ENCODE assay signal across 1 cellular context in genomic region chr15:44443515-44443914, GRCh38.
TF ChIP-seq lines count a peak whose summit lies in the region.

No MANE protein-coding gene starts in this region.

TF ChIP-seq in GM23338, 12 proteins besides CTCF, POLR2A, EP300 and RAD21:
- TF ChIP-seq, protein P1, sequence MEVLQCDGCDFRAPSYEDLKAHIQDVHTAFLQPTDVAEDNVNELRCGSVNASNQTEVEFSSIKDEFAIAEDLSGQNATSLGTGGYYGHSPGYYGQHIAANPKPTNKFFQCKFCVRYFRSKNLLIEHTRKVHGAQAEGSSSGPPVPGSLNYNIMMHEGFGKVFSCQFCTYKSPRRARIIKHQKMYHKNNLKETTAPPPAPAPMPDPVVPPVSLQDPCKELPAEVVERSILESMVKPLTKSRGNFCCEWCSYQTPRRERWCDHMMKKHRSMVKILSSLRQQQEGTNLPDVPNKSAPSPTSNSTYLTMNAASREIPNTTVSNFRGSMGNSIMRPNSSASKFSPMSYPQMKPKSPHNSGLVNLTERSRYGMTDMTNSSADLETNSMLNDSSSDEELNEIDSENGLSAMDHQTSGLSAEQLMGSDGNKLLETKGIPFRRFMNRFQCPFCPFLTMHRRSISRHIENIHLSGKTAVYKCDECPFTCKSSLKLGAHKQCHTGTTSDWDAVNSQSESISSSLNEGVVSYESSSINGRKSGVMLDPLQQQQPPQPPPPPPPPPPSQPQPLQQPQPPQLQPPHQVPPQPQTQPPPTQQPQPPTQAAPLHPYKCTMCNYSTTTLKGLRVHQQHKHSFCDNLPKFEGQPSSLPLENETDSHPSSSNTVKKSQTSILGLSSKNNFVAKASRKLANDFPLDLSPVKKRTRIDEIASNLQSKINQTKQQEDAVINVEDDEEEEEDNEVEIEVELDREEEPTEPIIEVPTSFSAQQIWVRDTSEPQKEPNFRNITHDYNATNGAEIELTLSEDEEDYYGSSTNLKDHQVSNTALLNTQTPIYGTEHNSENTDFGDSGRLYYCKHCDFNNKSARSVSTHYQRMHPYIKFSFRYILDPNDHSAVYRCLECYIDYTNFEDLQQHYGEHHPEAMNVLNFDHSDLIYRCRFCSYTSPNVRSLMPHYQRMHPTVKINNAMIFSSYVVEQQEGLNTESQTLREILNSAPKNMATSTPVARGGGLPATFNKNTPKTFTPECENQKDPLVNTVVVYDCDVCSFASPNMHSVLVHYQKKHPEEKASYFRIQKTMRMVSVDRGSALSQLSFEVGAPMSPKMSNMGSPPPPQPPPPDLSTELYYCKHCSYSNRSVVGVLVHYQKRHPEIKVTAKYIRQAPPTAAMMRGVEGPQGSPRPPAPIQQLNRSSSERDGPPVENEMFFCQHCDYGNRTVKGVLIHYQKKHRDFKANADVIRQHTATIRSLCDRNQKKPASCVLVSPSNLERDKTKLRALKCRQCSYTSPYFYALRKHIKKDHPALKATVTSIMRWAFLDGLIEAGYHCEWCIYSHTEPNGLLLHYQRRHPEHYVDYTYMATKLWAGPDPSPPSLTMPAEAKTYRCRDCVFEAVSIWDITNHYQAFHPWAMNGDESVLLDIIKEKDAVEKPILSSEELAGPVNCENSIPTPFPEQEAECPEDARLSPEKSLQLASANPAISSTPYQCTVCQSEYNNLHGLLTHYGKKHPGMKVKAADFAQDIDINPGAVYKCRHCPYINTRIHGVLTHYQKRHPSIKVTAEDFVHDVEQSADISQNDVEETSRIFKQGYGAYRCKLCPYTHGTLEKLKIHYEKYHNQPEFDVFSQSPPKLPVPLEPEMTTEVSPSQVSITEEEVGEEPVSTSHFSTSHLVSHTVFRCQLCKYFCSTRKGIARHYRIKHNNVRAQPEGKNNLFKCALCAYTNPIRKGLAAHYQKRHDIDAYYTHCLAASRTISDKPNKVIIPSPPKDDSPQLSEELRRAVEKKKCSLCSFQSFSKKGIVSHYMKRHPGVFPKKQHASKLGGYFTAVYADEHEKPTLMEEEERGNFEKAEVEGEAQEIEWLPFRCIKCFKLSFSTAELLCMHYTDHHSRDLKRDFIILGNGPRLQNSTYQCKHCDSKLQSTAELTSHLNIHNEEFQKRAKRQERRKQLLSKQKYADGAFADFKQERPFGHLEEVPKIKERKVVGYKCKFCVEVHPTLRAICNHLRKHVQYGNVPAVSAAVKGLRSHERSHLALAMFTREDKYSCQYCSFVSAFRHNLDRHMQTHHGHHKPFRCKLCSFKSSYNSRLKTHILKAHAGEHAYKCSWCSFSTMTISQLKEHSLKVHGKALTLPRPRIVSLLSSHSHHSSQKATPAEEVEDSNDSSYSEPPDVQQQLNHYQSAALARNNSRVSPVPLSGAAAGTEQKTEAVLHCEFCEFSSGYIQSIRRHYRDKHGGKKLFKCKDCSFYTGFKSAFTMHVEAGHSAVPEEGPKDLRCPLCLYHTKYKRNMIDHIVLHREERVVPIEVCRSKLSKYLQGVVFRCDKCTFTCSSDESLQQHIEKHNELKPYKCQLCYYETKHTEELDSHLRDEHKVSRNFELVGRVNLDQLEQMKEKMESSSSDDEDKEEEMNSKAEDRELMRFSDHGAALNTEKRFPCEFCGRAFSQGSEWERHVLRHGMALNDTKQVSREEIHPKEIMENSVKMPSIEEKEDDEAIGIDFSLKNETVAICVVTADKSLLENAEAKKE (CRISPR knock-in tag; IDR thresholded peaks at IDR 0.05): no peak
- TF ChIP-seq NANOG (IDR thresholded peaks at IDR 0.05; ENCODE audit: borderline replicate concordance): no peak
- TF ChIP-seq ZNF114 (CRISPR knock-in tag; IDR thresholded peaks at IDR 0.05): no peak
- TF ChIP-seq ZNF331 (CRISPR knock-in tag; IDR thresholded peaks at IDR 0.05; ENCODE audit: low read depth): no peak
- no peak for TF ChIP-seq EZH2 (IDR thresholded peaks at IDR 0.05; ENCODE audit: low read depth, unreplicated experiment)
- no peak for TF ChIP-seq STAT1 (IDR thresholded peaks at IDR 0.05; ENCODE audit: unreplicated experiment)
- TF ChIP-seq ETS1 (IDR thresholded peaks at IDR 0.05): no peak
- no peak for TF ChIP-seq CREB1 (CRISPR knock-in tag; IDR thresholded peaks at IDR 0.05; ENCODE audit: low read depth)
- TF ChIP-seq, protein P2, sequence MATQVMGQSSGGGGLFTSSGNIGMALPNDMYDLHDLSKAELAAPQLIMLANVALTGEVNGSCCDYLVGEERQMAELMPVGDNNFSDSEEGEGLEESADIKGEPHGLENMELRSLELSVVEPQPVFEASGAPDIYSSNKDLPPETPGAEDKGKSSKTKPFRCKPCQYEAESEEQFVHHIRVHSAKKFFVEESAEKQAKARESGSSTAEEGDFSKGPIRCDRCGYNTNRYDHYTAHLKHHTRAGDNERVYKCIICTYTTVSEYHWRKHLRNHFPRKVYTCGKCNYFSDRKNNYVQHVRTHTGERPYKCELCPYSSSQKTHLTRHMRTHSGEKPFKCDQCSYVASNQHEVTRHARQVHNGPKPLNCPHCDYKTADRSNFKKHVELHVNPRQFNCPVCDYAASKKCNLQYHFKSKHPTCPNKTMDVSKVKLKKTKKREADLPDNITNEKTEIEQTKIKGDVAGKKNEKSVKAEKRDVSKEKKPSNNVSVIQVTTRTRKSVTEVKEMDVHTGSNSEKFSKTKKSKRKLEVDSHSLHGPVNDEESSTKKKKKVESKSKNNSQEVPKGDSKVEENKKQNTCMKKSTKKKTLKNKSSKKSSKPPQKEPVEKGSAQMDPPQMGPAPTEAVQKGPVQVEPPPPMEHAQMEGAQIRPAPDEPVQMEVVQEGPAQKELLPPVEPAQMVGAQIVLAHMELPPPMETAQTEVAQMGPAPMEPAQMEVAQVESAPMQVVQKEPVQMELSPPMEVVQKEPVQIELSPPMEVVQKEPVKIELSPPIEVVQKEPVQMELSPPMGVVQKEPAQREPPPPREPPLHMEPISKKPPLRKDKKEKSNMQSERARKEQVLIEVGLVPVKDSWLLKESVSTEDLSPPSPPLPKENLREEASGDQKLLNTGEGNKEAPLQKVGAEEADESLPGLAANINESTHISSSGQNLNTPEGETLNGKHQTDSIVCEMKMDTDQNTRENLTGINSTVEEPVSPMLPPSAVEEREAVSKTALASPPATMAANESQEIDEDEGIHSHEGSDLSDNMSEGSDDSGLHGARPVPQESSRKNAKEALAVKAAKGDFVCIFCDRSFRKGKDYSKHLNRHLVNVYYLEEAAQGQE (IDR thresholded peaks at IDR 0.05; ENCODE audit: unreplicated experiment): no peak
- TF ChIP-seq JUNB (IDR thresholded peaks at IDR 0.05; ENCODE audit: unreplicated experiment): no peak
- TF ChIP-seq POLR2AphosphoS5 (IDR thresholded peaks at IDR 0.05; ENCODE audit: low read depth): no peak
- no peak for TF ChIP-seq EZH2phosphoT487 (IDR thresholded peaks at IDR 0.05; ENCODE audit: unreplicated experiment)
TF ChIP-seq in GM23338: peak in this region for 0.
